ENCODE assay signal across 18 cellular contexts in the genomic region with DNA sequence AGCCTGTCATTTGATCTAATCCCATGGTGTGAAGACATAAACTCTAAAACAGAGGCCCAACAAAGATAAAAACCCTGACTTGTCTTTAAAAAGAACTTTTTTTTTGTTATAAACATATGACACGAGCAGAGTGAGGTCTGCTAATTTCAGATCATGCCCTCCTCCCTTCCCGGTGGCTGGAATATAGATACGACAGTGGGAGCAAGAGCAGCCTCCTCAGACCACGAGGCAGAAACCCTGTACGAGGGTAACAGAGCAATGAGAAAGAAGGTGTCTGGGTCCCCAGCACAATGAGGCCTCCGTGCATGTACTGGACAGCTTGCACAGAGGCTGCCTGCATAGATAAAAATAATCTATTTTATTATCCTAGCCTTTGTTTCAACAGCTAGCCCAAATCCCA. TPM values are rescaled to one million over a fixed set of nuclear protein-coding genes. Genes with fewer than 3 reads are reported as not detected.
DNase-seq lines count a peak whose midpoint lies in the region; ATAC-seq, FAIRE-seq and TF ChIP-seq lines count a peak whose summit lies in the region.
"Had no signal": no experiment of that assay in that cellular context is flagged by ENCODE, and none has a peak within 500 bp of the region (broad histone marks: within the 10 kb centered on the region; RNA-seq: fewer than 3 reads in every experiment).

No MANE protein-coding gene starts in this region.

- no peak for DNase-seq in CD4-positive, alpha-beta T cell
- DNase-seq in HEK293T (ENCODE audit: extremely low spot score) (no peak), K562 (ENCODE audit: extremely low read depth in 1 of 4, low spot score in 3 of 4) (no peak), neural crest cell (ENCODE audit: low read depth, low spot score) (no peak), psoas muscle (no peak), UCSD-AML1 (lab: John Stamatoyannopoulos, UW; ENCODE audit: unreplicated experiment) (no peak), NCI-H446 treated with DMSO at 0.1 percent for 48 hours (lab: John Stamatoyannopoulos, UW) (no peak), NCI-H774 (lab: John Stamatoyannopoulos, UW) (no peak)
- DNase-seq: ACHN; CD4-positive, alpha-beta memory T cell; DMS153; HCEC 1CT had no signal

- H3K9me1 ChIP-seq in K562 (ENCODE audit: control insufficient read depth, insufficient read depth, low read length), result peaks cover 4% of the 10 kb centered on the region

- peak overlapping the region; percentile 62 for H3K4me3 Mint-ChIP-seq in CD4-positive, alpha-beta T cell
- peak overlapping the region; percentile 3 for H3K4me3 Mint-ChIP-seq in neural crest cell

- no TSS peak for BruUV-seq in K562 (replicated peaks; lab: Mats Ljungman, UMichigan)

- H3K4me1 Mint-ChIP-seq in CD4-positive, alpha-beta T cell (ENCODE audit: low read depth), result peaks cover 54% of the 10 kb centered on the region
- peaks cover 25% of the 10 kb centered on the region for H3K4me1 Mint-ChIP-seq in neural crest cell

- intact Hi-C loops in CD4-positive, alpha-beta T cell (cut with DNase I, micrococcal nuclease), result no loop called here
- intact Hi-C loops in K562 (cut with micrococcal nuclease) (no loop called here), psoas muscle (cut with DNase I) (no loop called here)

- no peaks in the 10 kb centered on the region for H3K27me3 ChIP-seq in CD4-positive, alpha-beta T cell (ENCODE audit: control insufficient read depth, insufficient read depth, low read length)
- H3K27me3 ChIP-seq in K562 (ENCODE audit: control insufficient read depth in 2 of 2, insufficient read depth in 2 of 2, low read length in 2 of 2), result no peaks in the 10 kb centered on the region
- H3K27me3 ChIP-seq in psoas muscle (ENCODE audit: insufficient read depth in 3 of 3, low read length in 2 of 3), result no peaks in the 10 kb centered on the region
- H3K27me3 ChIP-seq: BLaER1 treated with 17β-estradiol and CSF1 and Interleukin-3, amounts not matched to agents 10 nM and 100 nM had no signal

- TF ChIP-seq CTCF in CD4-positive, alpha-beta T cell (IDR thresholded peaks at IDR 0.05), result no peak
- no peak for TF ChIP-seq CTCF in K562 (IDR thresholded peaks at IDR 0.05 in 2 of 3, conservative IDR thresholded peaks at IDR 0.05 in 1 of 3; ENCODE audit: insufficient read depth in 2 of 3, low read depth in 1 of 3, low read length in 3 of 3)
- TF ChIP-seq CTCF in neural crest cell (conservative IDR thresholded peaks at IDR 0.05), result no peak
- TF ChIP-seq CTCF in psoas muscle (IDR thresholded peaks at IDR 0.05), result no peak

- H3K79me2 ChIP-seq in K562 (ENCODE audit: control insufficient read depth, insufficient read depth, low read length), result peaks cover 53% of the 10 kb centered on the region

- H2AFZ ChIP-seq in K562 (ENCODE audit: low read depth, low read length), result no peak overlapping the region

- no peak for ATAC-seq in CD4-positive, alpha-beta T cell (ENCODE audit: poor library complexity)
- ATAC-seq in K562 (no peak), psoas muscle (no peak)
- ATAC-seq: HepG2 had no signal

- peaks cover 12% of the 10 kb centered on the region for H4K20me1 ChIP-seq in K562 (replicated peaks; ENCODE audit: control insufficient read depth, insufficient read depth, low read length)

- TF ChIP-seq RAD21 in K562 (CRISPR knock-in tag; conservative IDR thresholded peaks at IDR 0.05 in 1 of 2, IDR thresholded peaks at IDR 0.05 in 1 of 2), result no peak

- 24% methylated on average over 6 of the region's 6 CpGs for WGBS in K562 (ENCODE audit: insufficient coverage, low coverage, missing lambda C conversion rate)
- WGBS in psoas muscle, 3 donors, result 91 to 97% (median 96%) methylated on average over 6 of the region's 6 CpGs

- H3K36me3 ChIP-seq in K562 (ENCODE audit: control insufficient read depth, insufficient read depth, low read length) (peaks cover under 1% of the 10 kb centered on the region; the same call in 1 of the 3 replicates), psoas muscle (ENCODE audit: insufficient read depth in 1 of 2, low read depth in 1 of 2) (peaks cover 0 to 8% of the 10 kb centered on the region in 2 donors)

- no peak overlapping the region for H3K9ac ChIP-seq in K562 (ENCODE audit: insufficient read depth in 1 of 2, low read depth in 2 of 2, low read length in 2 of 2)

- H3K4me3 ChIP-seq in K562 (no peak overlapping the region), psoas muscle (no peak overlapping the region)
- H3K4me3 ChIP-seq: BLaER1 treated with 17β-estradiol and CSF1 and Interleukin-3, amounts not matched to agents 10 nM and 100 nM had no signal

- no peak for TF ChIP-seq EP300 in K562 (IDR thresholded peaks at IDR 0.05; ENCODE audit: low read length)

- no peaks in the 10 kb centered on the region for H3K9me3 Mint-ChIP-seq in CD4-positive, alpha-beta T cell
- H3K9me3 Mint-ChIP-seq in neural crest cell, result no peaks in the 10 kb centered on the region
- H3K9me3 Mint-ChIP-seq: CD4-positive, alpha-beta memory T cell had no signal

- CTCF ChIA-PET in CD4-positive, alpha-beta T cell (lab: Charles Lee), result interaction anchor here (1.7 to 2.1 kb wide), 2 partner anchors 10 kb away, joined by 6 to 8 read pairs; no protein-coding TSS in a partner anchor
- CTCF ChIA-PET in HEK293T (lab: Yijun Ruan, JAX) (interaction anchor here (1.5 kb wide), 1 partner anchor 10 kb away, joined by 6 read pairs; no protein-coding TSS in a partner anchor), K562 (lab: Yijun Ruan, JAX; ENCODE audit: low intra/inter-chr PET ratio) (no interaction called here)

- POLR2A ChIA-PET in CD4-positive, alpha-beta T cell (lab: Charles Lee), result no interaction called here
- POLR2A ChIA-PET in HEK293T (lab: Yijun Ruan, JAX), result interaction anchor here (1.3 kb wide), 1 partner anchor 13 kb away, joined by 5 read pairs; the partner anchor contains the start of gene MCM2
- POLR2A ChIA-PET in K562 (lab: Yijun Ruan, JAX), result interaction anchor here (0.8 to 2.5 kb wide), 4 partner anchors 9 to 231 kb away, joined by 3 to 9 read pairs (median 6); partner anchors contain the start of gene MCM2

- H3K27ac ChIP-seq in CD4-positive, alpha-beta T cell (ENCODE audit: low read depth, low read length), result no peak overlapping the region
- no peak overlapping the region for H3K27ac ChIP-seq in K562 (ENCODE audit: extremely low read depth, low read depth, low read length)
- no peak overlapping the region for H3K27ac ChIP-seq in psoas muscle
- H3K27ac ChIP-seq: BLaER1 treated with 17β-estradiol and CSF1 and Interleukin-3, amounts not matched to agents 10 nM and 100 nM had no signal

- H3K4me1 ChIP-seq in K562 (replicated peaks in 1 of 2; ENCODE audit: control insufficient read depth in 2 of 2, insufficient read depth in 2 of 2, low read length in 2 of 2), result peaks cover 32 to 46% of the 10 kb centered on the region in 2 experiments; a peak in 4 of 5 replicates
- peaks cover 41% of the 10 kb centered on the region for H3K4me1 ChIP-seq in psoas muscle

- no peaks in the 10 kb centered on the region for H3K27me3 Mint-ChIP-seq in CD4-positive, alpha-beta T cell
- H3K27me3 Mint-ChIP-seq in neural crest cell (ENCODE audit: low read depth), result no peaks in the 10 kb centered on the region
- H3K27me3 Mint-ChIP-seq: CD4-positive, alpha-beta memory T cell had no signal

- in situ Hi-C loops in K562 (cut with MboI), result no loop called here

- peak overlapping the region; percentile 38 for H3K27ac Mint-ChIP-seq in CD4-positive, alpha-beta T cell
- H3K27ac Mint-ChIP-seq in neural crest cell (ENCODE audit: unreplicated experiment), result no peak overlapping the region

- H3K36me3 Mint-ChIP-seq in CD4-positive, alpha-beta T cell (ENCODE audit: low read depth), result no peaks in the 10 kb centered on the region
- H3K36me3 Mint-ChIP-seq in neural crest cell (ENCODE audit: low read depth), result no peaks in the 10 kb centered on the region

- no peak overlapping the region for H3K4me2 ChIP-seq in K562 (ENCODE audit: insufficient read depth, low read length)

- no peak for TF ChIP-seq POLR2A in K562 (conservative IDR thresholded peaks at IDR 0.05)

- no peaks in the 10 kb centered on the region for H3K9me3 ChIP-seq in CD4-positive, alpha-beta T cell (ENCODE audit: control insufficient read depth, low read length)
- H3K9me3 ChIP-seq in K562 (replicated peaks; ENCODE audit: control insufficient read depth, insufficient read depth, low read depth, low read length) (no peaks in the 10 kb centered on the region), psoas muscle (no peaks in the 10 kb centered on the region)
- H3K9me3 ChIP-seq: BLaER1 treated with 17β-estradiol and CSF1 and Interleukin-3, amounts not matched to agents 10 nM and 100 nM had no signal

- no peak for FAIRE-seq in K562 (lab: Jason Lieb, UNC)
- FAIRE-seq: D721Med, G401.6, GM12892, HepG2, HTR-8/SVneo had no signal

RNA-seq across cellular contexts. Expression of gene TPRA1, which starts 5.8 kb away (rescaled TPM):
- total RNA-seq in CD4-positive, alpha-beta T cell, result 1 to 10 TPM; 7.5 to 7.8 TPM
- 9.3 and 35.1 TPM in 2 replicates for total RNA-seq in K562 (2011; cell fraction: chromatin; rRNA removed; ENCODE audit: low replicate concordance)
- 40.4 and 44.2 TPM in 2 replicates for total RNA-seq in K562 (2011; cell fraction: nucleolus; rRNA removed)
- 25.4 and 30.3 TPM in 2 replicates for total RNA-seq in K562 (2011; cell fraction: nucleoplasm; rRNA removed)
- total RNA-seq in K562 (2014; rRNA removed) (18.6 and 23.2 TPM in 2 replicates), K562 (2014; rRNA removed; fragmentation: Illumina TruSeq; extraction: Trizol) (3.7 and 7.3 TPM in 2 replicates), K562 (2015; rRNA removed; fragmentation: Illumina TruSeq; extraction: Trizol) (9.2 and 10.3 TPM in 2 replicates), K562 (2021) (19.4 and 21.5 TPM in 2 replicates), neural crest cell (27.2 and 27.4 TPM in 2 replicates), psoas muscle (10 to 100 TPM; 20.7 to 24.2 (median 22.1) TPM)
- polyA plus RNA-seq in K562 (2011; rRNA removed) (13.9 and 18.2 TPM in 2 replicates), K562 (2014; fragmentation: Illumina TruSeq; extraction: Trizol) (11.1 and 13.2 TPM in 2 replicates), K562 (2014; fragmentation: Nextera tagmentation; extraction: Ambion mirVana) (1 to 10 TPM in 1 of 2 experiments, under 1 TPM in 1; 0.66 to 1.4 TPM), K562 (2014; rRNA removed) (16.7 and 19.5 TPM in 2 replicates), psoas muscle (10 to 100 TPM; 25.3 to 26.7 (median 26.1) TPM)
- polyA plus RNA-seq in K562 (2011; cell fraction: cytosol; rRNA removed), result 26.2 and 45.0 TPM in 2 replicates
- polyA plus RNA-seq in K562 (2011; cell fraction: nucleus; rRNA removed), result 43.6 and 57.3 TPM in 2 replicates
- 14.2 and 17.5 TPM in 2 replicates for polyA plus RNA-seq in K562 (2012)
- 7.6 and 11.4 TPM in 2 replicates for polyA minus RNA-seq in K562 (2011; rRNA and poly(A)+ RNA removed)
- polyA minus RNA-seq in K562 (2011; cell fraction: cytosol; rRNA and poly(A)+ RNA removed), result 9.7 and 14.2 TPM in 2 replicates
- 9.0 and 15.6 TPM in 2 replicates for polyA minus RNA-seq in K562 (2011; cell fraction: nucleus; rRNA and poly(A)+ RNA removed)

RNA-seq across cellular contexts. Expression of gene MCM2, which starts 13.5 kb away (rescaled TPM):
- total RNA-seq in CD4-positive, alpha-beta T cell, result 10 to 100 TPM; 10.1 to 12.2 TPM
- 47.8 and 103 TPM in 2 replicates for total RNA-seq in K562 (2011; cell fraction: chromatin; rRNA removed; ENCODE audit: low replicate concordance)
- total RNA-seq in K562 (2011; cell fraction: nucleolus; rRNA removed), result 73.3 and 75.2 TPM in 2 replicates
- total RNA-seq in K562 (2011; cell fraction: nucleoplasm; rRNA removed), result 58.3 and 58.7 TPM in 2 replicates
- total RNA-seq in K562 (2014; rRNA removed), result 114 and 127 TPM in 2 replicates
- total RNA-seq in K562 (2014; rRNA removed; fragmentation: Illumina TruSeq; extraction: Trizol), result 42.8 and 53.3 TPM in 2 replicates
- total RNA-seq in K562 (2015; rRNA removed; fragmentation: Illumina TruSeq; extraction: Trizol), result 74.8 and 78.4 TPM in 2 replicates
- 132 and 139 TPM in 2 replicates for total RNA-seq in K562 (2021)
- 85.3 and 107 TPM in 2 replicates for polyA plus RNA-seq in K562 (2011; rRNA removed)
- 111 and 139 TPM in 2 replicates for polyA plus RNA-seq in K562 (2011; cell fraction: cytosol; rRNA removed)
- polyA plus RNA-seq in K562 (2011; cell fraction: nucleus; rRNA removed), result 97.8 and 104 TPM in 2 replicates
- polyA plus RNA-seq in K562 (2012), result 69.7 and 85.9 TPM in 2 replicates
- polyA plus RNA-seq in K562 (2014; fragmentation: Illumina TruSeq; extraction: Trizol), result 67.5 and 83.1 TPM in 2 replicates
- 1 to 10 TPM; 5.8 to 5.9 TPM for polyA plus RNA-seq in K562 (2014; fragmentation: Nextera tagmentation; extraction: Ambion mirVana)
- 76.5 and 83.7 TPM in 2 replicates for polyA plus RNA-seq in K562 (2014; rRNA removed)
- 93.0 and 140 TPM in 2 replicates for polyA minus RNA-seq in K562 (2011; rRNA and poly(A)+ RNA removed)
- polyA minus RNA-seq in K562 (2011; cell fraction: cytosol; rRNA and poly(A)+ RNA removed), result 127 and 131 TPM in 2 replicates
- polyA minus RNA-seq in K562 (2011; cell fraction: nucleus; rRNA and poly(A)+ RNA removed), result 35.5 and 49.1 TPM in 2 replicates
- 223 and 228 TPM in 2 replicates for total RNA-seq in neural crest cell
- total RNA-seq in psoas muscle, result 1 to 10 TPM; 4.5 to 6.0 (median 5.3) TPM
- 1 to 10 TPM; 2.4 to 5.2 (median 4.0) TPM for polyA plus RNA-seq in psoas muscle

RNA-seq across cellular contexts. Expression of gene PODXL2, which starts 44.3 kb away (rescaled TPM):
- 1 to 10 TPM; 4.0 to 4.2 TPM for total RNA-seq in CD4-positive, alpha-beta T cell
- 17.2 and 34.9 TPM in 2 replicates for total RNA-seq in K562 (2011; cell fraction: chromatin; rRNA removed; ENCODE audit: low replicate concordance)
- 47.0 and 49.4 TPM in 2 replicates for total RNA-seq in K562 (2011; cell fraction: nucleolus; rRNA removed)
- total RNA-seq in K562 (2011; cell fraction: nucleoplasm; rRNA removed), result 23.7 and 31.7 TPM in 2 replicates
- total RNA-seq in K562 (2014; rRNA removed), result 52.5 and 59.1 TPM in 2 replicates
- total RNA-seq in K562 (2014; rRNA removed; fragmentation: Illumina TruSeq; extraction: Trizol), result 16.1 TPM in 2 replicates
- total RNA-seq in K562 (2015; rRNA removed; fragmentation: Illumina TruSeq; extraction: Trizol), result 21.9 and 22.3 TPM in 2 replicates
- total RNA-seq in K562 (2021), result 39.6 and 42.4 TPM in 2 replicates
- polyA plus RNA-seq in K562 (2011; rRNA removed), result 19.2 and 20.3 TPM in 2 replicates
- polyA plus RNA-seq in K562 (2011; cell fraction: cytosol; rRNA removed), result 19.5 and 45.6 TPM in 2 replicates
- 22.1 and 37.7 TPM in 2 replicates for polyA plus RNA-seq in K562 (2011; cell fraction: nucleus; rRNA removed)
- 18.9 and 20.5 TPM in 2 replicates for polyA plus RNA-seq in K562 (2012)
- 22.1 and 27.7 TPM in 2 replicates for polyA plus RNA-seq in K562 (2014; fragmentation: Illumina TruSeq; extraction: Trizol)
- under 1 TPM; 0.03 to 0.07 TPM for polyA plus RNA-seq in K562 (2014; fragmentation: Nextera tagmentation; extraction: Ambion mirVana)
- polyA plus RNA-seq in K562 (2014; rRNA removed), result 49.0 and 50.3 TPM in 2 replicates
- polyA minus RNA-seq in K562 (2011; rRNA and poly(A)+ RNA removed), result 12.9 and 14.7 TPM in 2 replicates
- 16.8 and 18.6 TPM in 2 replicates for polyA minus RNA-seq in K562 (2011; cell fraction: cytosol; rRNA and poly(A)+ RNA removed)
- polyA minus RNA-seq in K562 (2011; cell fraction: nucleus; rRNA and poly(A)+ RNA removed), result 9.6 and 11.8 TPM in 2 replicates
- 70.8 and 74.0 TPM in 2 replicates for total RNA-seq in neural crest cell
- total RNA-seq in psoas muscle, result 1 to 10 TPM; 1.4 to 2.6 (median 1.8) TPM
- 1 to 10 TPM; 1.4 to 3.0 (median 2.5) TPM for polyA plus RNA-seq in psoas muscle
